ENCODE assay signal across 8 cellular contexts in the genomic region with DNA sequence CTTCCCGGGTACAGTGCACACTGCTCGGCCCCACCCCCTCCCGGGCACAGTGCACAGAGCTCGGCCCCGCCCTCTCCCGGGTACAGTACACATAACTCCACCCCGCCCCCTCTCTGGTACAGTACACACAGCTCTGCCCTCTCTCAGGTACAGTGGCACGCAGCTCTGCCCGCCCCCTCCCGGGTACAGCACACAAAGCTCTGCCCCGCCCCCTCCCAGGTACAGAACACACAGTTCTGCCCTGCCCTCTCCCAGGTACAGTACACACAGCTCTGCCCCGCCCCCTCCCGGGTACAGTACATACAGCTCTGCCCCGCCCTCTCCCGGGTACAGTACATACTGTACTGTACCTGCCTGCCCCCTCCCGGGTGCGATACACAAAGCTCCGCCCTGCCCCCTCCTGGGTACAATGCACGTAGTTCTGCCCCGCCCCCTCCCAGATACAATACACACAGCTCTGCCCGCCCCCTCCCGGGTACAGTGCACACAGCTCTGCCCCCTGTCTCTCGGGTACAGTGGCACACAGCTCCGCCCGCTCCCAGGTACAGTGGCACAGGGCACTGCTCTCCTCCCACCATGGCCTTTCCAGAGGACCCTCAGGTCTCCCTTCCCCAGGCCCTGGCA. TPM values are rescaled to one million over a fixed set of nuclear protein-coding genes. Genes with fewer than 3 reads are reported as not detected.
DNase-seq lines count a peak whose midpoint lies in the region; FAIRE-seq and TF ChIP-seq lines count a peak whose summit lies in the region.

No MANE protein-coding gene starts in this region.

- H4K8ac ChIP-seq in H9 (replicated peaks; ENCODE audit: insufficient read length, low read depth, low read length), result no peak overlapping the region

- FAIRE-seq in small intestine (lab: Jason Lieb, UNC), result no peak

- peak overlapping the region in 1 of 3 experiments; percentile 31; a peak in 1 of 7 replicates for H3K27ac Mint-ChIP-seq in H9

- peaks cover 39% of the 10 kb centered on the region for H3K27me3 Mint-ChIP-seq in H9 (ENCODE audit: low read depth)

- H3K9me3 ChIP-seq in HUES6 (ENCODE audit: control insufficient read depth, insufficient read depth, low read depth, low read length) (no peaks in the 10 kb centered on the region), WERI-Rb-1 (ENCODE audit: severe bottlenecking) (no peaks in the 10 kb centered on the region), small intestine (ENCODE audit: control insufficient read depth, low read depth) (no peaks in the 10 kb centered on the region), H9 (ENCODE audit: control insufficient read depth, low read depth, low read length) (no peaks in the 10 kb centered on the region)

- no peak overlapping the region for H3K9ac ChIP-seq in HUES6 (ENCODE audit: low read length)
- no peak overlapping the region for H3K9ac ChIP-seq in H9 (ENCODE audit: extremely low read depth, insufficient read length, low read length)

- no peaks in the 10 kb centered on the region; a peak in 1 of 7 replicates for H3K36me3 Mint-ChIP-seq in H9 (ENCODE audit: insufficient read depth in 1 of 3, low read depth in 3 of 3)

- no peak overlapping the region for H3K23ac ChIP-seq in H9 (ENCODE audit: insufficient read length, low read depth, low read length)

- no peak overlapping the region for H2AFZ ChIP-seq in H9 (ENCODE audit: low read length)

- DNase-seq in NCI-H2107 treated with DMSO at 0.1 percent for 48 hours (lab: John Stamatoyannopoulos, UW; ENCODE audit: unreplicated experiment) (peak; percentile 100), WERI-Rb-1 (peak; percentile 69), small intestine (peak; percentile 98), hippocampal formation (lab: John Stamatoyannopoulos, UW) (no peak), H9 (no peak), H4 (ENCODE audit: low spot score) (no peak)
- DNase-seq in stimulated activated CD4-positive, alpha-beta T cell treated with anti-CD3 and anti-CD28 coated beads, Interleukin-4, amount 100 ng/mL, for 4 hours, result no peak

- H2BK12ac ChIP-seq in H9 (ENCODE audit: insufficient read length, low read depth, low read length), result no peak overlapping the region

- H3K4me2 ChIP-seq in H9 (ENCODE audit: insufficient read depth, insufficient read length, low read length), result no peak overlapping the region

- no peak overlapping the region for H2BK20ac ChIP-seq in H9 (ENCODE audit: low read depth, low read length, poor library complexity, severe bottlenecking)

- no peak overlapping the region for H2BK15ac ChIP-seq in H9 (ENCODE audit: low read depth, low read length)

- no peak for TF ChIP-seq CTCF in WERI-Rb-1 (IDR thresholded peaks at IDR 0.05; ENCODE audit: low read depth, low read length)
- TF ChIP-seq CTCF in H9 (conservative IDR thresholded peaks at IDR 0.05), result no peak

- H3K4me3 Mint-ChIP-seq in H9, result peak overlapping the region in 1 of 2 experiments; percentile 45; a peak in 2 of 5 replicates

- no peaks in the 10 kb centered on the region for H4K20me1 ChIP-seq in H9 (ENCODE audit: control insufficient read depth, insufficient read depth, insufficient read length)

- H2BK120ac ChIP-seq in H9 (ENCODE audit: low read depth, low read length, poor library complexity, severe bottlenecking), result no peak overlapping the region

- peaks cover 3 to 4% of the 10 kb centered on the region in 2 experiments; a peak in 4 of 5 replicates for H3K9me3 Mint-ChIP-seq in H9

- H4K91ac ChIP-seq in H9 (ENCODE audit: insufficient read length, low read depth, low read length), result no peak overlapping the region

- H3K79me2 ChIP-seq in H9 (ENCODE audit: insufficient read depth, low read length), result no peaks in the 10 kb centered on the region

- H3K27ac ChIP-seq in HUES6 (ENCODE audit: low read depth, low read length), result no peak overlapping the region
- no peak overlapping the region for H3K27ac ChIP-seq in WERI-Rb-1
- H3K27ac ChIP-seq in small intestine (ENCODE audit: low read depth in 1 of 2, low read length in 1 of 2), result peak overlapping the region in 1 of 2 donors; percentile 33
- H3K27ac ChIP-seq in H9 (ENCODE audit: insufficient read length, low read depth, low read length), result no peak overlapping the region

- no peak overlapping the region for H3K18ac ChIP-seq in H9 (ENCODE audit: insufficient read length, low read depth, low read length)

- no peak overlapping the region for H3T11ph ChIP-seq in H9 (ENCODE audit: low read length)

- H3K4me1 Mint-ChIP-seq in H9, result peaks cover 6 to 7% of the 10 kb centered on the region in 2 experiments; a peak in 3 of 4 replicates

- peak overlapping the region; percentile 29; the same call in 1 of the 2 replicates for H3K4me3 ChIP-seq in HUES6 (ENCODE audit: low read depth, low read length)
- H3K4me3 ChIP-seq in WERI-Rb-1 (ENCODE audit: low read depth, low read length), result no peak overlapping the region
- H3K4me3 ChIP-seq in small intestine (ENCODE audit: low read depth in 1 of 2, low read length in 2 of 2), result no peak overlapping the region

- H2AK5ac ChIP-seq in H9 (ENCODE audit: insufficient read length, low read length), result no peak overlapping the region

- H3K36me3 ChIP-seq in HUES6 (ENCODE audit: control insufficient read depth, insufficient read depth, low read length) (no peaks in the 10 kb centered on the region), WERI-Rb-1 (no peaks in the 10 kb centered on the region), small intestine (ENCODE audit: control insufficient read depth in 2 of 2, insufficient read depth in 2 of 2, low read length in 2 of 2) (no peaks in the 10 kb centered on the region)

- H3K79me1 ChIP-seq in H9 (ENCODE audit: insufficient read depth, low read depth, low read length, poor library complexity, severe bottlenecking), result no peaks in the 10 kb centered on the region

- H3K27me3 ChIP-seq in HUES6 (ENCODE audit: control insufficient read depth, insufficient read depth, low read length) (peaks cover 42% of the 10 kb centered on the region), WERI-Rb-1 (ENCODE audit: insufficient read depth, low read depth, severe bottlenecking) (no peaks in the 10 kb centered on the region), small intestine (ENCODE audit: control insufficient read depth in 2 of 2, insufficient read depth in 2 of 2, low read length in 2 of 2) (no peaks in the 10 kb centered on the region), H9 (ENCODE audit: insufficient read depth, low read length) (no peaks in the 10 kb centered on the region)

- 19 to 58% (median 27%) methylated on average over 22 to 25 of the region's 25 CpGs for WGBS in small intestine, 3 donors
- WGBS in H9 (ENCODE audit: extremely low coverage, insufficient read length, low lambda C conversion rate), result no CpG with 5 or more reads among the region's 25 CpGs

- no peak overlapping the region for H3K4ac ChIP-seq in H9 (ENCODE audit: low read depth, low read length)

- H3K14ac ChIP-seq in H9 (ENCODE audit: insufficient read depth, low read length), result no peak overlapping the region

- H4K5ac ChIP-seq in H9 (ENCODE audit: insufficient read length, low read depth, low read length), result no peak overlapping the region

- no peaks in the 10 kb centered on the region for H3K23me2 ChIP-seq in H9 (ENCODE audit: insufficient read length, low read depth, low read length, poor library complexity, severe bottlenecking)

- no peak overlapping the region for H3K56ac ChIP-seq in H9 (ENCODE audit: insufficient read length, low read depth, low read length)

- H2BK5ac ChIP-seq in H9 (ENCODE audit: insufficient read length, low read length), result no peak overlapping the region

- no peaks in the 10 kb centered on the region for H3K4me1 ChIP-seq in HUES6 (ENCODE audit: control insufficient read depth, insufficient read depth, low read length)
- no peaks in the 10 kb centered on the region for H3K4me1 ChIP-seq in small intestine (ENCODE audit: control insufficient read depth in 2 of 2, insufficient read depth in 1 of 2, low read depth in 1 of 2, low read length in 1 of 2)
- no peaks in the 10 kb centered on the region for H3K4me1 ChIP-seq in H9 (ENCODE audit: insufficient read depth, low read length)

RNA-seq across cellular contexts. Expression of gene PRR20G, which starts 16.4 kb away (rescaled TPM):
- polyA plus RNA-seq in small intestine, result not detected
- total RNA-seq in H9 (2021), result 0.26 and 0.35 TPM in 2 replicates
- total RNA-seq in H4 (2014; rRNA removed; shearing (Covaris generic)), result not detected in 2 replicates

Comparison
In these comparisons a context has a peak if more than half of its experiments do, and no peak if none do; other contexts are left out.
1. DNase-seq: peak in NCI-H2107 treated with DMSO at 0.1 percent for 48 hours (single experiment), WERI-Rb-1 (single experiment) and small intestine (single experiment); none in hippocampal formation (0 of 2), H9 (single experiment), stimulated activated CD4-positive, alpha-beta T cell treated with anti-CD3 and anti-CD28 coated beads, Interleukin-4, amount 100 ng/mL, for 4 hours (0 of 2) and H4 (single experiment).